ENCODE assay signal across 1 cellular context in genomic region chr9:105901514-105902109, GRCh38.
A peak's percentile ranks its signal among the peaks of the same experiment; 100 is the strongest.
TF ChIP-seq lines count a peak whose summit lies in the region.

No MANE protein-coding gene starts in this region.

TF ChIP-seq in GM12878, 131 proteins besides CTCF, POLR2A, EP300 and RAD21 (continued from another document):
- no peak for TF ChIP-seq CUX1 (IDR thresholded peaks at IDR 0.05; ENCODE audit: insufficient replicate concordance, low read depth, low read length)
- peak; percentile 46; the same call in 1 of the 2 replicates for TF ChIP-seq SMC3 (IDR thresholded peaks at IDR 0.05; ENCODE audit: borderline replicate concordance, low read length)
- TF ChIP-seq FOS (IDR thresholded peaks at IDR 0.05; ENCODE audit: borderline replicate concordance, extremely low read depth, insufficient read length): no peak
